Comparison of ENCODE assay signal across 13 cellular contexts in genomic region chr4:10151182-10151581, GRCh38.
A peak's percentile ranks its signal among the peaks of the same experiment; 100 is the strongest.
DNase-seq lines count a peak whose midpoint lies in the region; ATAC-seq and TF ChIP-seq lines count a peak whose summit lies in the region.
"Had no signal": no experiment of that assay in that cellular context is flagged by ENCODE, and none has a peak within 500 bp of the region (broad histone marks: within the 10 kb centered on the region; RNA-seq: fewer than 3 reads in every experiment).

No MANE protein-coding gene starts in this region.

- peak; percentile 82 for ATAC-seq in GM18868 (IDR thresholded peaks at IDR 0.05; ENCODE audit: unreplicated experiment)
- ATAC-seq in GM21576 (IDR thresholded peaks at IDR 0.05; ENCODE audit: unreplicated experiment), result peak; percentile 86
- ATAC-seq in HG03139 (IDR thresholded peaks at IDR 0.05; ENCODE audit: unreplicated experiment), result peak; percentile 57
- peak; percentile 98 for ATAC-seq in memory B cell (ENCODE audit: low read depth)

- H3K27ac Mint-ChIP-seq in memory B cell, result peak overlapping the region; percentile 87
- H3K27ac Mint-ChIP-seq: activated CD4-positive, alpha-beta memory T cell treated with anti-CD3 and anti-CD28 coated beads, Interleukin-2, amount 10 ng/mL, durations not matched to agents 7 days and 5 days; CD4-positive, alpha-beta T cell had no signal

- no peak overlapping the region for H3K4me3 ChIP-seq in WERI-Rb-1 (ENCODE audit: low read depth, low read length)
- H3K4me3 ChIP-seq: cardiac muscle cell had no signal

- DNase-seq in memory B cell (ENCODE audit: low spot score in 2 of 2) (peak; percentile 45 to 63), WERI-Rb-1 (no peak), NCI-H1694 (lab: John Stamatoyannopoulos, UW) (no peak), NCI-H1105 treated with DMSO at 0.1 percent for 48 hours (lab: John Stamatoyannopoulos, UW) (no peak), amygdala (lab: John Stamatoyannopoulos, UW) (no peak)
- DNase-seq: activated CD4-positive, alpha-beta memory T cell treated with anti-CD3 and anti-CD28 coated beads, Interleukin-2, amount 10 ng/mL, durations not matched to agents 7 days and 5 days; CD4-positive, alpha-beta T cell; GDM1 had no signal

- peaks cover 2% of the 10 kb centered on the region for H3K9me3 ChIP-seq in WERI-Rb-1 (ENCODE audit: severe bottlenecking)

- no peak overlapping the region for H3K4me3 Mint-ChIP-seq in memory B cell
- H3K4me3 Mint-ChIP-seq: activated CD4-positive, alpha-beta memory T cell treated with anti-CD3 and anti-CD28 coated beads, Interleukin-2, amount 10 ng/mL, durations not matched to agents 7 days and 5 days; CD4-positive, alpha-beta T cell had no signal

- H3K9me3 Mint-ChIP-seq in memory B cell, result no peaks in the 10 kb centered on the region
- H3K9me3 Mint-ChIP-seq: activated CD4-positive, alpha-beta memory T cell treated with anti-CD3 and anti-CD28 coated beads, Interleukin-2, amount 10 ng/mL, durations not matched to agents 7 days and 5 days; CD4-positive, alpha-beta T cell had no signal

- TF ChIP-seq CTCF in WERI-Rb-1 (IDR thresholded peaks at IDR 0.05; ENCODE audit: low read depth, low read length), result no peak

- no peak overlapping the region for H3K27ac ChIP-seq in WERI-Rb-1
- H3K27ac ChIP-seq: cardiac muscle cell, RWPE1 had no signal

- no peaks in the 10 kb centered on the region for H3K36me3 Mint-ChIP-seq in memory B cell

- peaks cover 14% of the 10 kb centered on the region for H3K27me3 Mint-ChIP-seq in memory B cell
- H3K27me3 Mint-ChIP-seq: activated CD4-positive, alpha-beta memory T cell treated with anti-CD3 and anti-CD28 coated beads, Interleukin-2, amount 10 ng/mL, durations not matched to agents 7 days and 5 days; CD4-positive, alpha-beta T cell had no signal

- peaks cover 21% of the 10 kb centered on the region for H3K4me1 Mint-ChIP-seq in memory B cell
- H3K4me1 Mint-ChIP-seq: activated CD4-positive, alpha-beta memory T cell treated with anti-CD3 and anti-CD28 coated beads, Interleukin-2, amount 10 ng/mL, durations not matched to agents 7 days and 5 days had no signal

- H3K36me3 ChIP-seq in WERI-Rb-1, result no peaks in the 10 kb centered on the region
- H3K36me3 ChIP-seq: cardiac muscle cell had no signal

- H3K27me3 ChIP-seq in WERI-Rb-1 (ENCODE audit: insufficient read depth, low read depth, severe bottlenecking), result no peaks in the 10 kb centered on the region
- H3K27me3 ChIP-seq: cardiac muscle cell had no signal

Comparison
In these comparisons a context has a peak if more than half of its experiments do, and no peak if none do; other contexts are left out.
1. DNase-seq: peak in memory B cell (2 of 2); none in WERI-Rb-1 (single experiment), NCI-H1694 (single experiment), NCI-H1105 treated with DMSO at 0.1 percent for 48 hours (single experiment) and amygdala (0 of 56).
2. Peak in every context shown above with its lines, with median percentiles within 50 percentile points of each other: ATAC-seq.